ENCODE assay signal across 12 cellular contexts in the genomic region with DNA sequence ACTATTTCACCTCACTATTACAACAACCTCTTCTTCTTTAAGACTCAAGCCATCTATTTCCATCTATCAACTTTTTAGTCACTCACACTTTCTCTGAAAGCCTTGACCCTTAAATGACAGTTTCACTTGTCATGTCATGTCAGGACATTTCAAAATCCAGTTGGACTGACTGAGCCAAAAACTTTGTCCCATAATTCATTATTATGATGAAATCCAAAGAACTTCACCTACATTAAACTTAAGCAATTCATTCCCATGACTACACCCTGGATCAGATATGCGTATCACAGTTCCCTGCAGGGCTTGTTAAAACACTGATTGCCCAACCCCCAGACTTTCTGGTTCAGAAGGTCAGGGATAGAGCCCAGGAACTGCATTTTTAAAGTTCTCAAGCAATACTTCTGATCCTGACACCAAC. TPM values are rescaled to one million over a fixed set of nuclear protein-coding genes. Genes with fewer than 3 reads are reported as not detected.
DNase-seq lines count a peak whose midpoint lies in the region; ATAC-seq and TF ChIP-seq lines count a peak whose summit lies in the region.
"Had no signal": no experiment of that assay in that cellular context is flagged by ENCODE, and none has a peak within 500 bp of the region (broad histone marks: within the 10 kb centered on the region; RNA-seq: fewer than 3 reads in every experiment).

No MANE protein-coding gene starts in this region.

- no peaks in the 10 kb centered on the region for H4K20me1 ChIP-seq in osteoblast (ENCODE audit: insufficient read depth, low read length)

- in situ Hi-C loops in KBM-7 (cut with MboI; ENCODE audit: low pct_unique_long_range_greater_than_20kb, low sequenced_read_pairs): no loop called here

- peak overlapping the region; percentile 29 for H3K27ac ChIP-seq in osteoblast (ENCODE audit: low read depth, low read length)
- H3K27ac ChIP-seq: KMS-11 had no signal

- DNase-seq in dedifferentiated amniotic fluid mesenchymal stem cell (ENCODE audit: extremely low spot score): peak; percentile 16
- DNase-seq in osteoblast (ENCODE audit: insufficient read length, low spot score, missing footprints): no peak
- no peak for DNase-seq in dermis blood vessel endothelial cell
- DNase-seq in SK-N-DZ (ENCODE audit: low spot score): no peak
- no peak for DNase-seq in KBM-7
- DNase-seq: COR-L47, NCI-H526 treated with DMSO at 0.1 percent for 48 hours, nephron progenitor cell had no signal

- no peaks in the 10 kb centered on the region for H3K9me3 ChIP-seq in osteoblast (ENCODE audit: low read depth, low read length)

- ATAC-seq in GM18870 (IDR thresholded peaks at IDR 0.05; ENCODE audit: unreplicated experiment): peak; percentile 64
- ATAC-seq in HG03175 (IDR thresholded peaks at IDR 0.05; ENCODE audit: unreplicated experiment): peak; percentile 47
- no peak for ATAC-seq in HG02970 (IDR thresholded peaks at IDR 0.05; ENCODE audit: low FRiP score, unreplicated experiment)

- no peak overlapping the region for H3K4me3 ChIP-seq in osteoblast (ENCODE audit: insufficient read depth, low read length)

- peak overlapping the region; percentile 12 for H3K4me2 ChIP-seq in osteoblast (ENCODE audit: insufficient read depth, low read length)
- H3K4me2 ChIP-seq: KMS-11 had no signal

- no peak overlapping the region for H2AFZ ChIP-seq in osteoblast (ENCODE audit: low read length)

- H3K79me2 ChIP-seq in osteoblast (ENCODE audit: insufficient read depth, low read length): peaks cover 17% of the 10 kb centered on the region

- no peaks in the 10 kb centered on the region for H3K36me3 ChIP-seq in osteoblast (ENCODE audit: insufficient read depth, low read length)

- H3K4me1 ChIP-seq in osteoblast (ENCODE audit: insufficient read depth, low read length): peaks cover 13% of the 10 kb centered on the region

- no peak for TF ChIP-seq CTCF in osteoblast (IDR thresholded peaks at IDR 0.05; ENCODE audit: extremely low read depth, low read depth, low read length)

- H3K27me3 ChIP-seq in osteoblast (ENCODE audit: insufficient read depth, low read length): no peaks in the 10 kb centered on the region

RNA-seq across cellular contexts. Expression of a gene that starts 26.5 kb away (rescaled TPM):
- total RNA-seq in osteoblast (14.4 and 17.4 TPM in 2 replicates), dermis blood vessel endothelial cell (20.8 and 33.7 TPM in 2 replicates)
- polyA plus RNA-seq in SK-N-DZ (2014; cell fraction: cytosol; rRNA removed): 52.9 and 61.8 TPM in 2 replicates
- polyA plus RNA-seq in SK-N-DZ (2014; cell fraction: nucleus; rRNA removed): 39.8 and 40.8 TPM in 2 replicates
